Comparison of ENCODE assay signal across 1 cellular context in the genomic region with DNA sequence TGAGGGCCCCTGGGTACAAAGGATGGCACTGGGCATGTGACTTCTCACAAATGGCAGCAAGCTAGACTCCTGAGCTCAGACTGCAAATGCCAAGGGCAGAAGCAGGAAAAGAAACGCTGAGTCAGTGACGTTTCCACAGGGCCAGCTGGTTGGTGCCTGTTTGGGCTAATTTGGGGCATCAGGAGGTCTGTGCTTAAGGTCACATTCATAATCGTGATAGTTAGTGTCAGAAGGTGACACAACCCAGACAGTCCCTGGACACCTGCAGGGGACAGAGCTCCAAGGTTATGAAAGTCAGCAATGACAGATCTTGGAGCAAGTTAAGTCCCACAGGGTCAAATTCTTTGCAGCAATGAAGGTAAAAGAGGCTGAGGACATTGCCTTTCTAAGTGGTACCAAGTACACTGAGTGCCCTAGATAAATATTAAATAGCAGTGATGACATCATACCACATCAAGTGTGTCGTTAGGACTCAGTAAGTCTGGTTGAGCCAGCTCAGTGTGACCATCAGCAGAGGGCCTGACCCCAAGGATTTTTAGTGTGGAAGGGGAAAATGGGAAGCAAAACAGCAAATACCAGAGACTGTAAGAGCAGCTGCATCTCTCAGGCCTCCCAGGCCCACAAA.
TF ChIP-seq lines count a peak whose summit lies in the region.

No MANE protein-coding gene starts in this region.

TF ChIP-seq in HepG2, 621 proteins besides CTCF, POLR2A, EP300 and RAD21:
- TF ChIP-seq CREB1 (IDR thresholded peaks at IDR 0.05) (0 out of 2 replicates have a peak, but pooled peaks have one; percentile 11), CREB1 (CRISPR knock-in tag; IDR thresholded peaks at IDR 0.05) (no peak), ATF7 (IDR thresholded peaks at IDR 0.05) (peak; percentile 70), ATF7 (CRISPR knock-in tag; IDR thresholded peaks at IDR 0.05) (no peak)
- TF ChIP-seq, protein P1, sequence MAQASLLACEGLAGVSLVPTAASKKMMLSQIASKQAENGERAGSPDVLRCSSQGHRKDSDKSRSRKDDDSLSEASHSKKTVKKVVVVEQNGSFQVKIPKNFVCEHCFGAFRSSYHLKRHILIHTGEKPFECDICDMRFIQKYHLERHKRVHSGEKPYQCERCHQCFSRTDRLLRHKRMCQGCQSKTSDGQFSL (CRISPR knock-in tag; IDR thresholded peaks at IDR 0.05): no peak
